12 cellular contexts compared by ENCODE assay signal in the genomic region with DNA sequence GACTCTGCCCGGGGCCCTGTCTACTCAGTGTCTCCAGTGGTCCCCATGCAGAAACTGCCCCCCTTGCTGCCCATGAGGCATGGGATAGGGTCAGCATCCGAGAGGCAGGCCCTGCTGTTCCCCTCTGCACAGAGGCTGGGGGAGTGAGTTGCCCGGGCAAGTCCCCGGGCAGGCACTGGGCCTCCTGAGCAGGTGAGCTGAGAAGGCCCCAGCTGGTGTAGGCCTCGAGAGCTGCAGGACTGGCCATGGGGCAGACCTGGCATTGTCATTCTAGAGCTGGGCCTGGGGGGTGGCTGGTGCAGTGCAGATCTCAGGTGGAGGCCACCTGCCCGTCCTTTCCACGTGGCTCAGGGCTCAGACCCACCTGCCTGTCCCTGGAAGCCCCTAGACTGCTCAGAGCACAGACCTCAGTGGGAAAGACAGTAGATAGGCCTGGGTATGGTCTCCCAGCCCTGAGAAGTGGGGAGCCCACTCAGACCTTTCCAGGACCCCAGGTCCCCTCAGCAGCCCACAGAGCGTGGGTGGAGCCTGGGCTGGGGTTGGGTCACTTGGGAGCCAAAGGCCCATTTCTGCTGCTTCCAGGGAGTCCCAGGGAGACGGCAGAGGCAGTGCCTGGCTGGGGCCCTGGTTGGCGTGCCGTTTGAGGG. TPM values are rescaled to one million over a fixed set of nuclear protein-coding genes. Genes with fewer than 3 reads are reported as not detected.
DNase-seq lines count a peak whose midpoint lies in the region; ATAC-seq, FAIRE-seq and TF ChIP-seq lines count a peak whose summit lies in the region.
"Had no signal": no experiment of that assay in that cellular context is flagged by ENCODE, and none has a peak within 500 bp of the region (broad histone marks: within the 10 kb centered on the region; RNA-seq: fewer than 3 reads in every experiment).

No MANE protein-coding gene starts in this region.

- H3K27me3 Mint-ChIP-seq in WTC11 (ENCODE audit: low read depth), result no peaks in the 10 kb centered on the region

- peak; percentile 34 for FAIRE-seq in keratinocyte (lab: Jason Lieb, UNC)
- FAIRE-seq: A204.1 had no signal

- H3K4me2 ChIP-seq in keratinocyte (ENCODE audit: control insufficient read depth, extremely low read depth, insufficient read depth, low read depth, low read length), result peak overlapping the region; percentile 56

- POLR2A ChIA-PET in WTC11 (lab: Charles Lee), result interaction anchor here (1.0 to 1.6 kb wide), 3 partner anchors 21 to 38 kb away, joined by 3 to 7 read pairs (median 3); no protein-coding TSS in a partner anchor

- no peaks in the 10 kb centered on the region for H3K9me1 ChIP-seq in keratinocyte (ENCODE audit: control insufficient read depth, extremely low read depth, insufficient read depth, low read length)

- H3K9me3 Mint-ChIP-seq in WTC11, result no peaks in the 10 kb centered on the region

- dilution Hi-C loops in keratinocyte (cut with MboI; ENCODE audit: extremely low pct_ligation_motif_present, low sequenced_read_pairs), result no loop called here

- 73% methylated on average over 11 of the region's 11 CpGs for WGBS in thymus

- no peak for ATAC-seq in WTC11

- no peak overlapping the region for H3K4me3 Mint-ChIP-seq in WTC11

- H3K36me3 Mint-ChIP-seq in WTC11, result no peaks in the 10 kb centered on the region

- H3K79me2 ChIP-seq in keratinocyte (ENCODE audit: control insufficient read depth, insufficient read depth, low read length), result peaks cover 2% of the 10 kb centered on the region
- H3K79me2 ChIP-seq: parathyroid adenoma had no signal

- H3K9me3 ChIP-seq in keratinocyte (ENCODE audit: control insufficient read depth, low read depth, low read length) (no peaks in the 10 kb centered on the region), thymus (ENCODE audit: control insufficient read depth) (no peaks in the 10 kb centered on the region)

- peak overlapping the region; percentile 83 for H3K9ac ChIP-seq in keratinocyte (ENCODE audit: control insufficient read depth, extremely low read depth, insufficient read depth, low read length)
- H3K9ac ChIP-seq: parathyroid adenoma had no signal

- H4K20me1 ChIP-seq in keratinocyte (ENCODE audit: control insufficient read depth, extremely low read depth, insufficient read depth, low read length), result no peaks in the 10 kb centered on the region

- DNase-seq in NCI-H2171 treated with DMSO at 0.1 percent for 48 hours (lab: John Stamatoyannopoulos, UW) (peak; percentile 65), NCI-H2171 (lab: John Stamatoyannopoulos, UW) (no peak), WTC11 (ENCODE audit: low spot score) (no peak), keratinocyte (ENCODE audit: low read depth, low spot score) (no peak), ecto neural progenitor cell (ENCODE audit: low spot score) (no peak), NK-92 (lab: John Stamatoyannopoulos, UW; ENCODE audit: unreplicated experiment) (no peak)
- no peak for DNase-seq in effector CD4-positive, alpha-beta T cell
- DNase-seq: NCI-H1436 had no signal

- H3K4me3 ChIP-seq in keratinocyte (ENCODE audit: control insufficient read depth in 2 of 3, extremely low read depth in 1 of 3, insufficient read depth in 2 of 3, low read depth in 1 of 3, low read length in 3 of 3), result no peak overlapping the region
- peak overlapping the region; percentile 7 for H3K4me3 ChIP-seq in thymus (ENCODE audit: low read length)

- peaks cover 69% of the 10 kb centered on the region for H3K4me1 Mint-ChIP-seq in WTC11

- peaks cover 43% of the 10 kb centered on the region for H3K4me1 ChIP-seq in keratinocyte (ENCODE audit: control insufficient read depth, extremely low read depth, insufficient read depth, low read length)
- H3K4me1 ChIP-seq in thymus (ENCODE audit: control insufficient read depth, insufficient read depth, low read length), result peaks cover 62% of the 10 kb centered on the region

- H3K36me3 ChIP-seq in keratinocyte (ENCODE audit: control insufficient read depth in 2 of 2, extremely low read depth in 1 of 2, insufficient read depth in 2 of 2, low read length in 2 of 2) (no peaks in the 10 kb centered on the region), thymus (ENCODE audit: control insufficient read depth, insufficient read depth) (no peaks in the 10 kb centered on the region)
- H3K36me3 ChIP-seq: brain microvascular endothelial cell had no signal

- CTCF ChIA-PET in WTC11 (lab: Charles Lee), result interaction anchor here (1.1 kb wide), 1 partner anchor 121 kb away, joined by 3 read pairs; no protein-coding TSS in a partner anchor

- peak overlapping the region; percentile 98 for H3K27ac ChIP-seq in keratinocyte (ENCODE audit: control insufficient read depth, insufficient read depth, low read length)
- peak overlapping the region; percentile 76 for H3K27ac ChIP-seq in thymus (ENCODE audit: low read depth)
- H3K27ac ChIP-seq: brain microvascular endothelial cell had no signal

- no peaks in the 10 kb centered on the region for H3K27me3 ChIP-seq in keratinocyte (ENCODE audit: control insufficient read depth, extremely low read depth, insufficient read depth, low read length)
- H3K27me3 ChIP-seq in thymus (ENCODE audit: control insufficient read depth, insufficient read depth), result no peaks in the 10 kb centered on the region
- H3K27me3 ChIP-seq: brain microvascular endothelial cell had no signal

- H2AFZ ChIP-seq in keratinocyte (ENCODE audit: control insufficient read depth, low read length), result no peak overlapping the region

- TF ChIP-seq CTCF in WTC11 (IDR thresholded peaks at IDR 0.05), result no peak
- no peak for TF ChIP-seq CTCF in keratinocyte (optimal IDR thresholded peaks at IDR 0.05 in 1 of 3, IDR thresholded peaks at IDR 0.05 in 1 of 3, conservative IDR thresholded peaks at IDR 0.05 in 1 of 3; ENCODE audit: extremely low read depth in 1 of 3, insufficient read depth in 2 of 3, low read length in 3 of 3)

- peak overlapping the region; percentile 74 for H3K27ac Mint-ChIP-seq in WTC11

TF ChIP-seq in WTC11, 78 proteins besides CTCF, POLR2A, EP300 and RAD21:
- TF ChIP-seq, protein P1, sequence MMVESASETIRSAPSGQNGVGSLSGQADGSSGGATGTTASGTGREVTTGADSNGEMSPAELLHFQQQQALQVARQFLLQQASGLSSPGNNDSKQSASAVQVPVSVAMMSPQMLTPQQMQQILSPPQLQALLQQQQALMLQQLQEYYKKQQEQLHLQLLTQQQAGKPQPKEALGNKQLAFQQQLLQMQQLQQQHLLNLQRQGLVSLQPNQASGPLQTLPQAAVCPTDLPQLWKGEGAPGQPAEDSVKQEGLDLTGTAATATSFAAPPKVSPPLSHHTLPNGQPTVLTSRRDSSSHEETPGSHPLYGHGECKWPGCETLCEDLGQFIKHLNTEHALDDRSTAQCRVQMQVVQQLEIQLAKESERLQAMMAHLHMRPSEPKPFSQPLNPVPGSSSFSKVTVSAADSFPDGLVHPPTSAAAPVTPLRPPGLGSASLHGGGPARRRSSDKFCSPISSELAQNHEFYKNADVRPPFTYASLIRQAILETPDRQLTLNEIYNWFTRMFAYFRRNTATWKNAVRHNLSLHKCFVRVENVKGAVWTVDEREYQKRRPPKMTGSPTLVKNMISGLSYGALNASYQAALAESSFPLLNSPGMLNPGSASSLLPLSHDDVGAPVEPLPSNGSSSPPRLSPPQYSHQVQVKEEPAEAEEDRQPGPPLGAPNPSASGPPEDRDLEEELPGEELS (CRISPR knock-in tag; IDR thresholded peaks at IDR 0.05), result 0 out of 2 replicates have a peak, but pooled peaks have one; percentile 59
- TF ChIP-seq MXD4 (CRISPR knock-in tag; IDR thresholded peaks at IDR 0.05; ENCODE audit: borderline replicate concordance), result no peak
- TF ChIP-seq ZNF232 (CRISPR knock-in tag; IDR thresholded peaks at IDR 0.05), result no peak
- peak; percentile 11; the same call in 1 of the 2 replicates for TF ChIP-seq NFE2L1 (CRISPR knock-in tag; IDR thresholded peaks at IDR 0.05)
- TF ChIP-seq TP53 (CRISPR knock-in tag; IDR thresholded peaks at IDR 0.05), result peak; percentile 95
- TF ChIP-seq, protein P2, sequence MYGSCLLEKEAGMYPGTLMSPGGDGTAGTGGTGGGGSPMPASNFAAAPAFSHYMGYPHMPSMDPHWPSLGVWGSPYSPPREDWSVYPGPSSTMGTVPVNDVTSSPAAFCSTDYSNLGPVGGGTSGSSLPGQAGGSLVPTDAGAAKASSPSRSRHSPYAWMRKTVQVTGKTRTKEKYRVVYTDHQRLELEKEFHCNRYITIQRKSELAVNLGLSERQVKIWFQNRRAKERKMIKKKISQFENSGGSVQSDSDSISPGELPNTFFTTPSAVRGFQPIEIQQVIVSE (CRISPR knock-in tag; IDR thresholded peaks at IDR 0.05; ENCODE audit: borderline replicate concordance), result no peak
- 0 out of 2 replicates have a peak, but pooled peaks have one; percentile 7 for TF ChIP-seq ZNF423 (CRISPR knock-in tag; IDR thresholded peaks at IDR 0.05)
- no peak for TF ChIP-seq CREM (CRISPR knock-in tag; IDR thresholded peaks at IDR 0.05)
- TF ChIP-seq KAT7 (CRISPR knock-in tag; IDR thresholded peaks at IDR 0.05; ENCODE audit: borderline replicate concordance), result no peak

RNA-seq across cellular contexts. Expression of a gene that starts 4.7 kb away (rescaled TPM):
- 76.7 to 95.6 TPM (median 79.2 TPM) in 3 replicates for total RNA-seq in WTC11 (2021)
- polyA plus RNA-seq in keratinocyte (6.1 to 10.6 TPM (median 9.2 TPM) in 3 replicates), thymus (15.9 TPM)
- 29.9 TPM for polyA plus RNA-seq in keratinocyte (2011; ENCODE audit: low read depth)
- 4.8 and 10.2 TPM in 2 replicates for polyA plus RNA-seq in keratinocyte (2011; cell fraction: cytosol; rRNA removed)
- 93.0 and 122 TPM in 2 replicates for polyA plus RNA-seq in keratinocyte (2011; cell fraction: nucleus; rRNA removed)
- polyA plus RNA-seq in keratinocyte (2012; ENCODE audit: low replicate concordance), result 34.8 and 46.5 TPM in 2 replicates
- polyA minus RNA-seq in keratinocyte, result 34.6 to 70.3 TPM (median 38.1 TPM) in 3 replicates
- polyA minus RNA-seq in keratinocyte (2011; cell fraction: cytosol; rRNA and poly(A)+ RNA removed), result 87.9 TPM
- 267 and 300 TPM in 2 replicates for polyA minus RNA-seq in keratinocyte (2011; cell fraction: nucleus; rRNA and poly(A)+ RNA removed)
